In genomic region chr1:201063190-201063544, GRCh38 we compare ENCODE assay signal across 40 cellular contexts. TPM values are rescaled to one million over a fixed set of nuclear protein-coding genes. Genes with fewer than 3 reads are reported as not detected.
"Had no signal": no experiment of that assay in that cellular context is flagged by ENCODE, and none has a peak within 500 bp of the region (broad histone marks: within the 10 kb centered on the region; RNA-seq: fewer than 3 reads in every experiment).

No MANE protein-coding gene starts in this region.

- H3K27ac ChIP-seq: adrenal gland, body of pancreas, epithelial cell of prostate, esophagus squamous epithelium, gastroesophageal sphincter, WERI-Rb-1 had no signal

- ATAC-seq: activated CD4-positive, alpha-beta T cell treated with anti-CD3 and anti-CD28 coated beads for 36 hours; activated CD8-positive, alpha-beta memory T cell treated with anti-CD3 and anti-CD28 coated beads, Interleukin-2, amount 10 ng/mL, durations not matched to agents 7 days and 5 days; activated CD8-positive, alpha-beta T cell treated with anti-CD3 and anti-CD28 coated beads, Interleukin-2, amount 10 ng/mL, durations not matched to agents 7 days and 5 days; activated naive CD8-positive, alpha-beta T cell treated with anti-CD3 and anti-CD28 coated beads, Interleukin-2, amount 50 U/mL, for 24 hours; body of pancreas; effector memory CD8-positive, alpha-beta T cell; gastroesophageal sphincter; T-helper 17 cell had no signal

- H3K4me3 ChIP-seq: adrenal gland, body of pancreas, esophagus squamous epithelium, gastroesophageal sphincter had no signal

- FAIRE-seq: colon, endometrium, endothelial cell of umbilical vein had no signal

- H3K4me1 ChIP-seq: adrenal gland, body of pancreas had no signal

- H3K27me3 ChIP-seq: adrenal gland, body of pancreas, gastroesophageal sphincter had no signal

- H3K9me3 ChIP-seq: adrenal gland, body of pancreas, esophagus squamous epithelium, gastroesophageal sphincter had no signal

- H3K36me3 ChIP-seq: adrenal gland, esophagus squamous epithelium, gastroesophageal sphincter, WERI-Rb-1 had no signal

- DNase-seq: activated B cell treated with CpG ODN at 0.5 μM for 24 hours; activated CD4-positive, alpha-beta memory T cell treated with anti-CD3 and anti-CD28 coated beads for 36 hours; activated CD4-positive, alpha-beta T cell treated with anti-CD3 and anti-CD28 coated beads for 36 hours; activated CD4-positive, alpha-beta T cell treated with anti-CD3 and anti-CD28 coated beads, Interleukin-2, amount 10 ng/mL, durations not matched to agents 24 days and 14 days; activated CD4-positive, CD25-positive, alpha-beta regulatory T cell treated with anti-CD3 and anti-CD28 coated beads, Interleukin-2, amount 50 U/mL, for 72 hours; activated CD8-positive, alpha-beta memory T cell treated with anti-CD3 and anti-CD28 coated beads, Interleukin-2, amount 10 ng/mL, durations not matched to agents 7 days and 5 days; activated CD8-positive, alpha-beta memory T cell treated with anti-CD3 and anti-CD28 coated beads, Interleukin-2, amount 50 U/mL, for 4 hours; activated CD8-positive, alpha-beta T cell treated with anti-CD3 and anti-CD28 coated beads, Interleukin-2, amount 10 ng/mL, durations not matched to agents 7 days and 5 days; activated effector memory CD4-positive, alpha-beta T cell treated with anti-CD3 and anti-CD28 coated beads, Interleukin-2, amount 50 U/mL, for 16 hours; activated naive CD4-positive, alpha-beta T cell treated with anti-CD3 and anti-CD28 coated beads for 36 hours; activated naive CD8-positive, alpha-beta T cell treated with anti-CD3 and anti-CD28 coated beads for 36 hours; activated naive CD8-positive, alpha-beta T cell treated with anti-CD3 and anti-CD28 coated beads, Interleukin-2, amount 50 U/mL, for 24 hours; activated T-cell treated with anti-CD3 and anti-CD28 coated beads, Interleukin-2, amount 50 U/mL, for 1 hour; activated T-cell treated with anti-CD3 and anti-CD28 coated beads, Interleukin-2, amount 50 U/mL, for 48 hours; adrenal gland; amygdala; aorta; body of pancreas; cortex of kidney; dermis blood vessel endothelial cell; effector CD4-positive, alpha-beta T cell; effector memory CD8-positive, alpha-beta T cell; esophagus squamous epithelium; foreskin melanocyte; T-helper 1 cell; T-helper 17 cell; T1000; WERI-Rb-1 had no signal

RNA-seq across cellular contexts. Expression of gene CACNA1S, which starts 49.1 kb away (rescaled TPM):
- total RNA-seq: activated B cell treated with CpG ODN at 0.5 μM for 24 hours; activated CD4-positive, alpha-beta memory T cell treated with anti-CD3 and anti-CD28 coated beads for 36 hours; activated CD4-positive, alpha-beta T cell treated with anti-CD3 and anti-CD28 coated beads for 36 hours; activated CD4-positive, alpha-beta T cell treated with anti-CD3 and anti-CD28 coated beads, Interleukin-2, amount 10 ng/mL, durations not matched to agents 24 days and 14 days; activated CD8-positive, alpha-beta memory T cell treated with anti-CD3 and anti-CD28 coated beads for 36 hours; activated CD8-positive, alpha-beta memory T cell treated with anti-CD3 and anti-CD28 coated beads, Interleukin-2, amount 10 ng/mL, durations not matched to agents 7 days and 5 days; activated CD8-positive, alpha-beta T cell treated with anti-CD3 and anti-CD28 coated beads, Interleukin-2, amount 10 ng/mL, durations not matched to agents 7 days and 5 days; activated naive CD4-positive, alpha-beta T cell treated with anti-CD3 and anti-CD28 coated beads for 36 hours; activated naive CD8-positive, alpha-beta T cell treated with anti-CD3 and anti-CD28 coated beads for 36 hours; activated T-helper 1 cell treated with anti-CD3 and anti-CD28 coated beads, Interleukin-12 subunit alpha, Interleukin-12 subunit beta, Interleukin-2, Interleukin-4 antibody, amounts not matched to agents 30 ng/mL and 10 ng/mL and 1 ng/mL, durations not matched to agents 14 hours and 24 hours and 36 hours; activated T-helper 2 cell treated with anti-CD3 and anti-CD28 coated beads, Interferon-gamma antibody, Interleukin-2, Interleukin-4, amounts not matched to agents 10 μg/mL and 5 μg/mL and 100 μg/mL, durations not matched to agents 14 hours and 24 hours and 36 hours; aorta; dermis blood vessel endothelial cell; endothelial cell of umbilical vein; esophagus squamous epithelium; fibroblast of lung; fibroblast of villous mesenchyme; gastroesophageal sphincter; glomerular endothelial cell; T-helper 17 cell had no signal
- polyA plus RNA-seq: adrenal gland, aorta, endothelial cell of umbilical vein, esophagus, fibroblast of lung had no signal
